2 cellular contexts compared by ENCODE assay signal in the genomic region with DNA sequence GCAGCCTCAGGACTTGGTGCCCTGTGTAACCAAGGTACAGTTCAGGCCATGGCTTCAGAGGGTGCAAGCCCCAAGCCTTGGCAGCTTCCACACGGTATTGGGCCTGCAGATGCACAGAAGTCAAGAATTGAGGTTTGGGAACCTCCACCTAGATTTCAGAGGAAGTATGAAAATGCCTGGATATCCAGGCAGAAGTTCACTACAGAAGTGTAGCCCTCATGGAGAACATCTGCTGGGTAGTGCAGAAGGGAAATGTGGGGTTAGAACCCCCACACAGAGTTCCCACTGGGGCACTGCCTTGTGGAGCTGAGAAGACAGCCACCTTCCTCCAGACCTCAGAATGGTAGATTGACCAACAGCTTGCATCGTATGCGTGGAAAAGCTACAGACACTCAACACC.
TF ChIP-seq lines count a peak whose summit lies in the region.

No MANE protein-coding gene starts in this region.

TF ChIP-seq in HepG2, 621 proteins besides CTCF, POLR2A, EP300 and RAD21:
- TF ChIP-seq ZNF432 (CRISPR knock-in tag; IDR thresholded peaks at IDR 0.05; ENCODE audit: borderline replicate concordance) (no peak), ZNF280D (CRISPR knock-in tag; IDR thresholded peaks at IDR 0.05) (0 out of 2 replicates have a peak, but pooled peaks have one; percentile 42)
TF ChIP-seq in HepG2: peak in this region for 1.

TF ChIP-seq in K562, 482 proteins besides CTCF, POLR2A, EP300 and RAD21:
- TF ChIP-seq DNMT1 (IDR thresholded peaks at IDR 0.05): no peak
- no peak for TF ChIP-seq RBBP5 (IDR thresholded peaks at IDR 0.05; ENCODE audit: borderline replicate concordance, insufficient read depth, low read length, poor library complexity, severe bottlenecking)
- no peak for TF ChIP-seq NEUROD1 (IDR thresholded peaks at IDR 0.05; ENCODE audit: borderline replicate concordance, low read depth, low read length, partially characterized antibody)
- TF ChIP-seq ATF7 (IDR thresholded peaks at IDR 0.05): no peak
- no peak for TF ChIP-seq HOXB6 (CRISPR knock-in tag; IDR thresholded peaks at IDR 0.05; ENCODE audit: borderline replicate concordance)
- TF ChIP-seq ZNF668 (CRISPR knock-in tag; IDR thresholded peaks at IDR 0.05): no peak
- TF ChIP-seq NFXL1 (CRISPR knock-in tag; IDR thresholded peaks at IDR 0.05): no peak
- TF ChIP-seq NR2C1 (IDR thresholded peaks at IDR 0.05): no peak
- no peak for TF ChIP-seq NR2C1 (tag; IDR thresholded peaks at IDR 0.05)
- no peak for TF ChIP-seq SAFB (IDR thresholded peaks at IDR 0.05; ENCODE audit: borderline replicate concordance, low read depth, low read length)
- no peak for TF ChIP-seq SMARCC2 (IDR thresholded peaks at IDR 0.05; ENCODE audit: low read depth)
- no peak for TF ChIP-seq ZNF592 (IDR thresholded peaks at IDR 0.05)
- no peak for TF ChIP-seq CHCHD3 (CRISPR knock-in tag; IDR thresholded peaks at IDR 0.05)
- TF ChIP-seq ARID3A (IDR thresholded peaks at IDR 0.05; ENCODE audit: borderline replicate concordance, low read depth, low read length): no peak
- TF ChIP-seq ARHGAP35 (IDR thresholded peaks at IDR 0.05; ENCODE audit: partially characterized antibody): no peak
- TF ChIP-seq LARP7 (IDR thresholded peaks at IDR 0.05): no peak
- TF ChIP-seq CBX1 (IDR thresholded peaks at IDR 0.05; ENCODE audit: low read depth): 0 out of 2 replicates have a peak, but pooled peaks have one; percentile 59
- no peak for TF ChIP-seq NR2C2 (CRISPR knock-in tag; IDR thresholded peaks at IDR 0.05)
- no peak for TF ChIP-seq NR2C2 (tag; IDR thresholded peaks at IDR 0.05)
- TF ChIP-seq NR2F6 (CRISPR knock-in tag; IDR thresholded peaks at IDR 0.05): no peak
- TF ChIP-seq ZNF780A (CRISPR knock-in tag; IDR thresholded peaks at IDR 0.05): no peak
- no peak for TF ChIP-seq XRCC3 (IDR thresholded peaks at IDR 0.05)
- no peak for TF ChIP-seq EGR1 (conservative IDR thresholded peaks at IDR 0.05)
- TF ChIP-seq CSDE1 (IDR thresholded peaks at IDR 0.05): no peak
- TF ChIP-seq, protein P1, sequence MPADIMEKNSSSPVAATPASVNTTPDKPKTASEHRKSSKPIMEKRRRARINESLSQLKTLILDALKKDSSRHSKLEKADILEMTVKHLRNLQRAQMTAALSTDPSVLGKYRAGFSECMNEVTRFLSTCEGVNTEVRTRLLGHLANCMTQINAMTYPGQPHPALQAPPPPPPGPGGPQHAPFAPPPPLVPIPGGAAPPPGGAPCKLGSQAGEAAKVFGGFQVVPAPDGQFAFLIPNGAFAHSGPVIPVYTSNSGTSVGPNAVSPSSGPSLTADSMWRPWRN (IDR thresholded peaks at IDR 0.05; ENCODE audit: low read depth): no peak
- TF ChIP-seq, protein P2, sequence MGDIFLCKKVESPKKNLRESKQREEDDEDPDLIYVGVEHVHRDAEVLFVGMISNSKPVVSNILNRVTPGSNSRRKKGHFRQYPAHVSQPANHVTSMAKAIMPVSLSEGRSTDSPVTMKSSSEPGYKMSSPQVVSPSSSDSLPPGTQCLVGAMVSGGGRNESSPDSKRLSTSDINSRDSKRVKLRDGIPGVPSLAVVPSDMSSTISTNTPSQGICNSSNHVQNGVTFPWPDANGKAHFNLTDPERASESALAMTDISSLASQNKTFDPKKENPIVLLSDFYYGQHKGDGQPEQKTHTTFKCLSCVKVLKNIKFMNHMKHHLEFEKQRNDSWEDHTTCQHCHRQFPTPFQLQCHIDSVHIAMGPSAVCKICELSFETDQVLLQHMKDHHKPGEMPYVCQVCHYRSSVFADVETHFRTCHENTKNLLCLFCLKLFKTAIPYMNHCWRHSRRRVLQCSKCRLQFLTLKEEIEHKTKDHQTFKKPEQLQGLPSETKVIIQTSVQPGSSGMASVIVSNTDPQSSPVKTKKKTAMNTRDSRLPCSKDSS (IDR thresholded peaks at IDR 0.05; ENCODE audit: low read depth, partially characterized antibody): peak; percentile 80
- no peak for TF ChIP-seq ZNF511 (CRISPR knock-in tag; IDR thresholded peaks at IDR 0.05)
- no peak for TF ChIP-seq CBFA2T2 (conservative IDR thresholded peaks at IDR 0.05)
- TF ChIP-seq, protein P3, sequence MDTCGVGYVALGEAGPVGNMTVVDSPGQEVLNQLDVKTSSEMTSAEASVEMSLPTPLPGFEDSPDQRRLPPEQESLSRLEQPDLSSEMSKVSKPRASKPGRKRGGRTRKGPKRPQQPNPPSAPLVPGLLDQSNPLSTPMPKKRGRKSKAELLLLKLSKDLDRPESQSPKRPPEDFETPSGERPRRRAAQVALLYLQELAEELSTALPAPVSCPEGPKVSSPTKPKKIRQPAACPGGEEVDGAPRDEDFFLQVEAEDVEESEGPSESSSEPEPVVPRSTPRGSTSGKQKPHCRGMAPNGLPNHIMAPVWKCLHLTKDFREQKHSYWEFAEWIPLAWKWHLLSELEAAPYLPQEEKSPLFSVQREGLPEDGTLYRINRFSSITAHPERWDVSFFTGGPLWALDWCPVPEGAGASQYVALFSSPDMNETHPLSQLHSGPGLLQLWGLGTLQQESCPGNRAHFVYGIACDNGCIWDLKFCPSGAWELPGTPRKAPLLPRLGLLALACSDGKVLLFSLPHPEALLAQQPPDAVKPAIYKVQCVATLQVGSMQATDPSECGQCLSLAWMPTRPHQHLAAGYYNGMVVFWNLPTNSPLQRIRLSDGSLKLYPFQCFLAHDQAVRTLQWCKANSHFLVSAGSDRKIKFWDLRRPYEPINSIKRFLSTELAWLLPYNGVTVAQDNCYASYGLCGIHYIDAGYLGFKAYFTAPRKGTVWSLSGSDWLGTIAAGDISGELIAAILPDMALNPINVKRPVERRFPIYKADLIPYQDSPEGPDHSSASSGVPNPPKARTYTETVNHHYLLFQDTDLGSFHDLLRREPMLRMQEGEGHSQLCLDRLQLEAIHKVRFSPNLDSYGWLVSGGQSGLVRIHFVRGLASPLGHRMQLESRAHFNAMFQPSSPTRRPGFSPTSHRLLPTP (IDR thresholded peaks at IDR 0.05; ENCODE audit: borderline replicate concordance, extremely low read depth, insufficient read length): no peak
- no peak for TF ChIP-seq ZFPM2 (CRISPR knock-in tag; IDR thresholded peaks at IDR 0.05)
- TF ChIP-seq TRIM24 (IDR thresholded peaks at IDR 0.05): peak in 1 of 2 experiments; percentile 52; a peak in 1 of 4 replicates
- TF ChIP-seq SPI1 (IDR thresholded peaks at IDR 0.05; ENCODE audit: borderline replicate concordance, low read depth, low read length): no peak
- TF ChIP-seq TBP (optimal IDR thresholded peaks at IDR 0.05; ENCODE audit: low read depth, low read length): no peak
- peak in 1 of 2 experiments; percentile 93; a peak in 2 of 3 replicates for TF ChIP-seq CBX3 (IDR thresholded peaks at IDR 0.05; ENCODE audit: borderline replicate concordance in 1 of 2, low read length in 2 of 2)
- peak; percentile 81 for TF ChIP-seq TRIM28 (IDR thresholded peaks at IDR 0.05)
- TF ChIP-seq, protein P4, sequence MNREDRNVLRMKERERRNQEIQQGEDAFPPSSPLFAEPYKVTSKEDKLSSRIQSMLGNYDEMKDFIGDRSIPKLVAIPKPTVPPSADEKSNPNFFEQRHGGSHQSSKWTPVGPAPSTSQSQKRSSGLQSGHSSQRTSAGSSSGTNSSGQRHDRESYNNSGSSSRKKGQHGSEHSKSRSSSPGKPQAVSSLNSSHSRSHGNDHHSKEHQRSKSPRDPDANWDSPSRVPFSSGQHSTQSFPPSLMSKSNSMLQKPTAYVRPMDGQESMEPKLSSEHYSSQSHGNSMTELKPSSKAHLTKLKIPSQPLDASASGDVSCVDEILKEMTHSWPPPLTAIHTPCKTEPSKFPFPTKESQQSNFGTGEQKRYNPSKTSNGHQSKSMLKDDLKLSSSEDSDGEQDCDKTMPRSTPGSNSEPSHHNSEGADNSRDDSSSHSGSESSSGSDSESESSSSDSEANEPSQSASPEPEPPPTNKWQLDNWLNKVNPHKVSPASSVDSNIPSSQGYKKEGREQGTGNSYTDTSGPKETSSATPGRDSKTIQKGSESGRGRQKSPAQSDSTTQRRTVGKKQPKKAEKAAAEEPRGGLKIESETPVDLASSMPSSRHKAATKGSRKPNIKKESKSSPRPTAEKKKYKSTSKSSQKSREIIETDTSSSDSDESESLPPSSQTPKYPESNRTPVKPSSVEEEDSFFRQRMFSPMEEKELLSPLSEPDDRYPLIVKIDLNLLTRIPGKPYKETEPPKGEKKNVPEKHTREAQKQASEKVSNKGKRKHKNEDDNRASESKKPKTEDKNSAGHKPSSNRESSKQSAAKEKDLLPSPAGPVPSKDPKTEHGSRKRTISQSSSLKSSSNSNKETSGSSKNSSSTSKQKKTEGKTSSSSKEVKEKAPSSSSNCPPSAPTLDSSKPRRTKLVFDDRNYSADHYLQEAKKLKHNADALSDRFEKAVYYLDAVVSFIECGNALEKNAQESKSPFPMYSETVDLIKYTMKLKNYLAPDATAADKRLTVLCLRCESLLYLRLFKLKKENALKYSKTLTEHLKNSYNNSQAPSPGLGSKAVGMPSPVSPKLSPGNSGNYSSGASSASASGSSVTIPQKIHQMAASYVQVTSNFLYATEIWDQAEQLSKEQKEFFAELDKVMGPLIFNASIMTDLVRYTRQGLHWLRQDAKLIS (CRISPR knock-in tag; IDR thresholded peaks at IDR 0.05): no peak
- no peak for TF ChIP-seq POLR2G (IDR thresholded peaks at IDR 0.05; ENCODE audit: low read depth, low read length)
- TF ChIP-seq KLF10 (CRISPR knock-in tag; IDR thresholded peaks at IDR 0.05): no peak
- no peak for TF ChIP-seq HDGF (IDR thresholded peaks at IDR 0.05)
- no peak for TF ChIP-seq HLTF (IDR thresholded peaks at IDR 0.05)
- no peak for TF ChIP-seq ILF3 (IDR thresholded peaks at IDR 0.05; ENCODE audit: borderline replicate concordance)
- peak; percentile 97 for TF ChIP-seq CBX5 (IDR thresholded peaks at IDR 0.05; ENCODE audit: borderline replicate concordance, low read depth)
- TF ChIP-seq RBFOX2 (IDR thresholded peaks at IDR 0.05; ENCODE audit: low read depth, low read length): no peak
- TF ChIP-seq ZFP36 (IDR thresholded peaks at IDR 0.05; ENCODE audit: low read depth, low read length, partially characterized antibody): peak; percentile 61
- TF ChIP-seq, protein P5, sequence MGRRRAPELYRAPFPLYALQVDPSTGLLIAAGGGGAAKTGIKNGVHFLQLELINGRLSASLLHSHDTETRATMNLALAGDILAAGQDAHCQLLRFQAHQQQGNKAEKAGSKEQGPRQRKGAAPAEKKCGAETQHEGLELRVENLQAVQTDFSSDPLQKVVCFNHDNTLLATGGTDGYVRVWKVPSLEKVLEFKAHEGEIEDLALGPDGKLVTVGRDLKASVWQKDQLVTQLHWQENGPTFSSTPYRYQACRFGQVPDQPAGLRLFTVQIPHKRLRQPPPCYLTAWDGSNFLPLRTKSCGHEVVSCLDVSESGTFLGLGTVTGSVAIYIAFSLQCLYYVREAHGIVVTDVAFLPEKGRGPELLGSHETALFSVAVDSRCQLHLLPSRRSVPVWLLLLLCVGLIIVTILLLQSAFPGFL (CRISPR knock-in tag; IDR thresholded peaks at IDR 0.05): no peak
- no peak for TF ChIP-seq ZNF41 (CRISPR knock-in tag; conservative IDR thresholded peaks at IDR 0.05)
